20 cellular contexts compared by ENCODE assay signal in the genomic region with DNA sequence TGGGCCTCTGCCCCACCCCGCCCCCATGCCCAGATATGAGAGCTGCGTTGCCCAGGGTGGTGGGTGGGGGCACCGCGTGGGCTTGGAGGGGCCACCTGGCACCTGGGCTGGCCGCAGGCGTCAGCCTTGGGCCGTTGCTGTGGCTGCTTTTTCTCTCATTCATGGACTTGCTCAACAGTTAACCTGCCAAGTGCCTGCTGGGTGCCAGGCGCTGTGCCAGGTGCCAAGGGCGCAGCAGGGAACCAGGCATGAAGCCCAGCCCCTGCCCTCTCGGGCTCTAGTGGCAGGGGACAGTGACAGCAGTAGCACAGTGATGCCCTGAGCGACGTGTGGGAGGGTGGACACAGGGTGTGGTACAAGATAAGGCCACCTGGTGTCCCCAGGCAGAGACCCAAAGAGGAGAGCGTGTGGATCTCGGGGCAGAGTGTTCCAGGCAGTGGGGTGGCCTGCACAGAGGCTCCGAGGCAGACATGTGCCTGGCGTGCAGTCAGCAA. TPM values are rescaled to one million over a fixed set of nuclear protein-coding genes. Genes with fewer than 3 reads are reported as not detected.
DNase-seq lines count a peak whose midpoint lies in the region; ATAC-seq, FAIRE-seq and TF ChIP-seq lines count a peak whose summit lies in the region.
"Had no signal": no experiment of that assay in that cellular context is flagged by ENCODE, and none has a peak within 500 bp of the region (broad histone marks: within the 10 kb centered on the region; RNA-seq: fewer than 3 reads in every experiment).

No MANE protein-coding gene starts in this region.

- WGBS in SK-N-SH (ENCODE audit: low lambda C conversion rate): 83% methylated on average over 13 of the region's 16 CpGs
- 58 to 72% (median 65%) methylated on average over 7 to 16 of the region's 16 CpGs for WGBS in adrenal gland, 4 donors

- H3F3A ChIP-seq in SK-N-SH (replicated peaks; ENCODE audit: insufficient read depth): no peaks in the 10 kb centered on the region

- DNase-seq in SK-N-SH: peak; percentile 25
- peak; percentile 37 to 73 (median 66) for DNase-seq in adrenal gland
- no peak for DNase-seq in right atrium auricular region (ENCODE audit: low spot score)
- DNase-seq in NK-92 treated with Interleukin-12 subunit alpha and Interleukin-12 subunit beta, amount 100 ng/mL, for 24 hours (lab: John Stamatoyannopoulos, UW): no peak
- DNase-seq in T-helper 9 cell: no peak
- DNase-seq in GM12891 (ENCODE audit: insufficient read length, low spot score): no peak
- DNase-seq: activated CD8-positive, alpha-beta T cell treated with anti-CD3 and anti-CD28 coated beads, Interleukin-2, amount 10 ng/mL, durations not matched to agents 7 days and 5 days; CD4-positive, alpha-beta memory T cell; HFFc6; Kasumi-1; NCI-H226 had no signal

- no peaks in the 10 kb centered on the region for H3K4me1 ChIP-seq in SK-N-SH (ENCODE audit: control insufficient read depth in 1 of 2, insufficient read depth in 2 of 2, low read depth in 1 of 2, low read length in 1 of 2)
- H3K4me1 ChIP-seq in adrenal gland (replicated peaks in 1 of 2): peaks cover 0 to 10% of the 10 kb centered on the region in 2 donors
- peaks cover 0 to 7% of the 10 kb centered on the region in 2 donors for H3K4me1 ChIP-seq in right atrium auricular region

- POLR2A ChIA-PET in SK-N-SH (lab: Yijun Ruan, JAX): no interaction called here

- CTCF ChIA-PET in SK-N-SH (lab: Yijun Ruan, JAX): interaction anchor here (1.4 to 1.6 kb wide), 2 partner anchors 14 to 92 kb away, joined by 3 to 5 read pairs; no protein-coding TSS in a partner anchor

- H3K4me2 ChIP-seq in SK-N-SH: no peak overlapping the region

- intact Hi-C loops in adrenal gland (cut with DNase I): no loop called here

- no peak overlapping the region for H3K9ac ChIP-seq in SK-N-SH

- no peaks in the 10 kb centered on the region for H4K20me1 ChIP-seq in SK-N-SH (ENCODE audit: insufficient read depth)

- TF ChIP-seq CTCF in SK-N-SH (IDR thresholded peaks at IDR 0.05): no peak
- TF ChIP-seq CTCF in adrenal gland (IDR thresholded peaks at IDR 0.05): peak in 1 of 6 experiments; percentile 11
- no peak for TF ChIP-seq CTCF in right atrium auricular region (IDR thresholded peaks at IDR 0.05)

- no peaks in the 10 kb centered on the region for H3K9me3 ChIP-seq in SK-N-SH
- no peaks in the 10 kb centered on the region for H3K9me3 ChIP-seq in adrenal gland (replicated peaks in 1 of 3)
- H3K9me3 ChIP-seq in right atrium auricular region: no peaks in the 10 kb centered on the region

- no peak for FAIRE-seq in GM12891 (lab: Jason Lieb, UNC)
- FAIRE-seq: A204.1, GM12892, keratinocyte had no signal

- H3K4me3 ChIP-seq in SK-N-SH (ENCODE audit: low read depth in 2 of 2, low read length in 1 of 2) (no peak overlapping the region), adrenal gland (no peak overlapping the region), right atrium auricular region (no peak overlapping the region)
- H3K4me3 ChIP-seq: coronary artery, SK-N-MC had no signal

- no peak for TF ChIP-seq EP300 in SK-N-SH (IDR thresholded peaks at IDR 0.05; ENCODE audit: borderline replicate concordance in 1 of 2, low read depth in 1 of 2, low read length in 1 of 2)

- H3K27me3 ChIP-seq in SK-N-SH (ENCODE audit: insufficient read depth) (no peaks in the 10 kb centered on the region), adrenal gland (no peaks in the 10 kb centered on the region), right atrium auricular region (no peaks in the 10 kb centered on the region)

- no peak overlapping the region for H2AFZ ChIP-seq in SK-N-SH (ENCODE audit: low read depth)

- ATAC-seq in SK-N-SH treated with all-trans-retinoic acid at 6 μM for 48 hours (no peak), GM19395 (IDR thresholded peaks at IDR 0.05; ENCODE audit: unreplicated experiment) (no peak)
- ATAC-seq: activated CD8-positive, alpha-beta T cell treated with anti-CD3 and anti-CD28 coated beads, Interleukin-2, amount 10 ng/mL, durations not matched to agents 7 days and 5 days; activated T-helper 17 cell treated with anti-CD3 and anti-CD28 coated beads, Interleukin-2, amount 50 U/mL, for 72 hours had no signal

- H3K79me2 ChIP-seq in SK-N-SH (ENCODE audit: insufficient read depth): no peaks in the 10 kb centered on the region

- TF ChIP-seq RAD21 in SK-N-SH (IDR thresholded peaks at IDR 0.05; ENCODE audit: low read length): no peak

- TF ChIP-seq POLR2A in adrenal gland (IDR thresholded peaks at IDR 0.05) (no peak), GM12891 (IDR thresholded peaks at IDR 0.05; ENCODE audit: low read depth, low read length) (no peak)

- H3K36me3 ChIP-seq in SK-N-SH (replicated peaks in 1 of 2; ENCODE audit: control insufficient read depth in 1 of 2, insufficient read depth in 2 of 2, low read length in 1 of 2): peaks cover 4 to 79% of the 10 kb centered on the region in 2 experiments
- H3K36me3 ChIP-seq in adrenal gland (replicated peaks in 1 of 2): peaks cover 0 to 89% of the 10 kb centered on the region in 2 donors
- peaks cover 81% of the 10 kb centered on the region for H3K36me3 ChIP-seq in right atrium auricular region

- H3K27ac ChIP-seq in SK-N-SH (ENCODE audit: low read depth in 2 of 2, low read length in 1 of 2) (no peak overlapping the region), adrenal gland (peak overlapping the region in 1 of 5 donors; percentile 12), right atrium auricular region (peak overlapping the region; percentile 80 to 85)
- H3K27ac ChIP-seq: coronary artery, SK-N-MC had no signal

- H3K9me2 ChIP-seq in SK-N-SH: no peaks in the 10 kb centered on the region

TF ChIP-seq in SK-N-SH, 30 proteins besides CTCF, POLR2A, EP300 and RAD21 (continues in another document):
- no peak for TF ChIP-seq FOSL2 (IDR thresholded peaks at IDR 0.05; ENCODE audit: borderline replicate concordance, low read depth)
- TF ChIP-seq SMC3 (IDR thresholded peaks at IDR 0.05; ENCODE audit: low read depth, low read length): no peak
- no peak for TF ChIP-seq CHD2 (IDR thresholded peaks at IDR 0.05; ENCODE audit: low read length, partially characterized antibody)
- TF ChIP-seq RXRA (IDR thresholded peaks at IDR 0.05; ENCODE audit: borderline replicate concordance, low read depth): no peak

TF ChIP-seq in SK-N-SH treated with all-trans-retinoic acid at 6 μM for 48 hours, 23 proteins besides CTCF, POLR2A, EP300 and RAD21 (continues in another document):
- no peak for TF ChIP-seq ISL1 (CRISPR knock-in tag; IDR thresholded peaks at IDR 0.05)

TF ChIP-seq in GM12891, 5 proteins besides CTCF, POLR2A, EP300 and RAD21:
- no peak for TF ChIP-seq SPI1 (IDR thresholded peaks at IDR 0.05; ENCODE audit: low read depth, low read length)
- TF ChIP-seq POLR2AphosphoS5 (IDR thresholded peaks at IDR 0.05; ENCODE audit: low read depth, low read length): no peak
- no peak for TF ChIP-seq PAX5 (IDR thresholded peaks at IDR 0.05; ENCODE audit: insufficient read depth, low read length, severe bottlenecking)
- TF ChIP-seq POU2F2 (IDR thresholded peaks at IDR 0.05; ENCODE audit: low read depth, low read length): no peak
- no peak for TF ChIP-seq TAF1 (IDR thresholded peaks at IDR 0.05; ENCODE audit: low read depth, low read length)

RNA-seq across cellular contexts. Expression of gene DHX34, which starts 28.1 kb away (rescaled TPM):
- 14.8 and 16.4 TPM in 2 replicates for polyA plus RNA-seq in SK-N-SH (2012; rRNA removed)
- polyA plus RNA-seq in SK-N-SH (2012; cell fraction: cytosol; rRNA removed): 5.0 and 8.5 TPM in 2 replicates
- 72.7 and 84.6 TPM in 2 replicates for polyA plus RNA-seq in SK-N-SH (2012; cell fraction: nucleus; rRNA removed)
- 10 to 100 TPM in 6 of 8 donors, 1 to 10 TPM in 2; 6.3 to 16.9 (median 11.2) TPM for total RNA-seq in adrenal gland
- polyA plus RNA-seq in adrenal gland: 10 to 100 TPM in 2 of 3 donors, 1 to 10 TPM in 1; 5.0 to 49.7 (median 28.2) TPM
- 1 to 10 TPM; 5.1 to 8.2 TPM for total RNA-seq in right atrium auricular region
- 8.2 TPM for polyA plus RNA-seq in GM12891 (2012; ENCODE audit: low read depth, missing spikeins)

RNA-seq across cellular contexts. Expression of gene MEIS3, which starts 42.1 kb away (rescaled TPM):
- polyA plus RNA-seq in SK-N-SH (2012; rRNA removed): 61.0 and 69.8 TPM in 2 replicates
- polyA plus RNA-seq in SK-N-SH (2012; cell fraction: cytosol; rRNA removed): 34.6 and 50.3 TPM in 2 replicates
- polyA plus RNA-seq in SK-N-SH (2012; cell fraction: nucleus; rRNA removed): 160 and 191 TPM in 2 replicates
- total RNA-seq in adrenal gland: 1 to 10 TPM; 2.4 to 9.4 (median 4.2) TPM
- polyA plus RNA-seq in adrenal gland: 10 to 100 TPM in 1 of 3 donors, 1 to 10 TPM in 2; 2.1 to 15.5 (median 8.9) TPM
- 1 to 10 TPM; 6.3 to 9.2 TPM for total RNA-seq in right atrium auricular region
- polyA plus RNA-seq in GM12891 (2012; ENCODE audit: low read depth, missing spikeins): not detected
- total RNA-seq: activated CD8-positive, alpha-beta T cell treated with anti-CD3 and anti-CD28 coated beads, Interleukin-2, amount 10 ng/mL, durations not matched to agents 7 days and 5 days had no signal

RNA-seq across cellular contexts. Expression of gene C5AR2, which starts 45.3 kb away (rescaled TPM):
- polyA plus RNA-seq in SK-N-SH (2012; rRNA removed): 0.02 TPM in 1 of 2 replicates, not detected in the other
- 0.01 TPM in 1 of 2 replicates, not detected in the other for polyA plus RNA-seq in SK-N-SH (2012; cell fraction: cytosol; rRNA removed)
- 0.05 TPM in 1 of 2 replicates, not detected in the other for polyA plus RNA-seq in SK-N-SH (2012; cell fraction: nucleus; rRNA removed)
- total RNA-seq in adrenal gland: 1 to 10 TPM in 7 of 8 donors, under 1 TPM in 1; 0.42 to 4.4 (median 2.6) TPM
- polyA plus RNA-seq in adrenal gland: 1 to 10 TPM in 1 of 3 donors, under 1 TPM in 2; 0.37 to 1.1 (median 0.57) TPM
- 1 to 10 TPM; 1.1 to 3.3 TPM for total RNA-seq in right atrium auricular region
- polyA plus RNA-seq in GM12891 (2012; ENCODE audit: low read depth, missing spikeins): not detected
- total RNA-seq: epithelial cell of proximal tubule had no signal
- polyA plus RNA-seq: keratinocyte had no signal

Comparison
In these comparisons a context has a peak if more than half of its experiments do, and no peak if none do; other contexts are left out.
1. DNase-seq: peak in SK-N-SH (single experiment) and adrenal gland (7 of 7); none in right atrium auricular region (single experiment), NK-92 treated with Interleukin-12 subunit alpha and Interleukin-12 subunit beta, amount 100 ng/mL, for 24 hours (single experiment), T-helper 9 cell (single experiment) and GM12891 (single experiment).
2. H3K27ac ChIP-seq: peak in right atrium auricular region (2 of 2); none in SK-N-SH (0 of 2).